ENCODE assay signal across 16 cellular contexts in the genomic region with DNA sequence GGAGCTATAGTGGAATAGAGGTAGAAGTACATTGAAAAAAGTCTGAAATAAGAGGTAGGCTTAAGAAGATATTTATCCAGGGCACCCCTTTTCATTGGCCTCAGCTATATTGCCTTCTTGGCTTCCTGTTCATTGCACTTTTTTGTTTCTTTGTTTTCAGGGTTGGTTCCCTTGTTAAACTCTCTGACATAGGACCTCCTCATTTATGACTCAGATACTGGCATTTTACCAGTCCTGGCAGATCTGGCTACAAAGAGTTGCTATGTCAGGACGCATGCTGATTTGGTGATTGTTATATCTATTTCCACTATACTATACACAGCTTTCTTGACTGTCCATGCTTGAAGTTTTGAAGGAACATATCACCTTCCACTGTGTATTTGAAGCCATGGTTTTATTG. TPM values are rescaled to one million over a fixed set of nuclear protein-coding genes. Genes with fewer than 3 reads are reported as not detected.
DNase-seq lines count a peak whose midpoint lies in the region; ATAC-seq and TF ChIP-seq lines count a peak whose summit lies in the region.
"Had no signal": no experiment of that assay in that cellular context is flagged by ENCODE, and none has a peak within 500 bp of the region (broad histone marks: within the 10 kb centered on the region; RNA-seq: fewer than 3 reads in every experiment).

No MANE protein-coding gene starts in this region.

- no peak overlapping the region for H3K4me3 ChIP-seq in astrocyte of the cerebellum (ENCODE audit: low read depth, low read length)
- H3K4me3 ChIP-seq: Peyer's patch, uterus had no signal

- DNase-seq in ACHN = peak; percentile 4
- DNase-seq in HS-5 (ENCODE audit: low read depth) = peak; percentile 63
- DNase-seq in astrocyte of the cerebellum (ENCODE audit: low read depth) = peak; percentile 85
- peak; percentile 45 to 72 for DNase-seq in foreskin keratinocyte
- no peak for DNase-seq in MV-4-11 (lab: John Stamatoyannopoulos, UW)
- no peak for DNase-seq in NCI-H2029 treated with DMSO at 0.1 percent for 48 hours (lab: John Stamatoyannopoulos, UW)
- DNase-seq: activated CD4-positive, alpha-beta T cell treated with anti-CD3 and anti-CD28 coated beads, Interleukin-2, amount 50 U/mL, for 4 hours; cerebellar nuclear complex; NCI-H510A; Peyer's patch; stimulated activated CD4-positive, alpha-beta T cell treated with anti-CD3 and anti-CD28 coated beads, Interleukin-2, amount 100 ng/mL, for 48 hours; T-helper 17 cell; uterus had no signal

- TF ChIP-seq CTCF in astrocyte of the cerebellum (IDR thresholded peaks at IDR 0.05; ENCODE audit: low read depth, low read length, missing control alignments) = no peak
- TF ChIP-seq CTCF in foreskin keratinocyte (conservative IDR thresholded peaks at IDR 0.05) = no peak

- H3K4me1 ChIP-seq in foreskin keratinocyte = peaks cover 8% of the 10 kb centered on the region
- H3K4me1 ChIP-seq: Peyer's patch, uterus had no signal

- peak; percentile 92 for ATAC-seq in foreskin keratinocyte
- no peak for ATAC-seq in GM21390 (IDR thresholded peaks at IDR 0.05; ENCODE audit: unreplicated experiment)
- ATAC-seq in GM18498 (IDR thresholded peaks at IDR 0.05; ENCODE audit: unreplicated experiment) = no peak
- ATAC-seq: stimulated activated effector memory CD8-positive, alpha-beta T cell treated with anti-CD3 and anti-CD28 coated beads, Interleukin-12 subunit alpha, Interleukin-12 subunit beta, amount 100 ng/mL, for 72 hours; T-helper 17 cell had no signal

- in situ Hi-C loops in ACHN (cut with HindIII; ENCODE audit: low pct_ligation_motif_present, low pct_unique_long_range_greater_than_20kb, low sequenced_read_pairs) (no loop called here), astrocyte of the cerebellum (cut with HindIII; ENCODE audit: low sequenced_read_pairs) (no loop called here)

- H3K27me3 ChIP-seq in foreskin keratinocyte = peaks cover 7% of the 10 kb centered on the region
- H3K27me3 ChIP-seq: Peyer's patch, uterus had no signal

- no peak overlapping the region for H3K27ac ChIP-seq in foreskin keratinocyte
- H3K27ac ChIP-seq: Peyer's patch, uterus had no signal

RNA-seq across cellular contexts. Expression of a gene that starts 60.0 kb away (rescaled TPM):
- total RNA-seq in foreskin keratinocyte = 7.5 and 9.2 TPM in 2 replicates
- polyA plus RNA-seq in foreskin keratinocyte = 4.8 and 5.0 TPM in 2 replicates

Comparison
In these comparisons a context has a peak if more than half of its experiments do, and no peak if none do; other contexts are left out.
1. DNase-seq: peak in ACHN (single experiment), HS-5 (single experiment), astrocyte of the cerebellum (single experiment) and foreskin keratinocyte (2 of 2); none in MV-4-11 (single experiment) and NCI-H2029 treated with DMSO at 0.1 percent for 48 hours (single experiment).